1 cellular context compared by ENCODE assay signal in the genomic region with DNA sequence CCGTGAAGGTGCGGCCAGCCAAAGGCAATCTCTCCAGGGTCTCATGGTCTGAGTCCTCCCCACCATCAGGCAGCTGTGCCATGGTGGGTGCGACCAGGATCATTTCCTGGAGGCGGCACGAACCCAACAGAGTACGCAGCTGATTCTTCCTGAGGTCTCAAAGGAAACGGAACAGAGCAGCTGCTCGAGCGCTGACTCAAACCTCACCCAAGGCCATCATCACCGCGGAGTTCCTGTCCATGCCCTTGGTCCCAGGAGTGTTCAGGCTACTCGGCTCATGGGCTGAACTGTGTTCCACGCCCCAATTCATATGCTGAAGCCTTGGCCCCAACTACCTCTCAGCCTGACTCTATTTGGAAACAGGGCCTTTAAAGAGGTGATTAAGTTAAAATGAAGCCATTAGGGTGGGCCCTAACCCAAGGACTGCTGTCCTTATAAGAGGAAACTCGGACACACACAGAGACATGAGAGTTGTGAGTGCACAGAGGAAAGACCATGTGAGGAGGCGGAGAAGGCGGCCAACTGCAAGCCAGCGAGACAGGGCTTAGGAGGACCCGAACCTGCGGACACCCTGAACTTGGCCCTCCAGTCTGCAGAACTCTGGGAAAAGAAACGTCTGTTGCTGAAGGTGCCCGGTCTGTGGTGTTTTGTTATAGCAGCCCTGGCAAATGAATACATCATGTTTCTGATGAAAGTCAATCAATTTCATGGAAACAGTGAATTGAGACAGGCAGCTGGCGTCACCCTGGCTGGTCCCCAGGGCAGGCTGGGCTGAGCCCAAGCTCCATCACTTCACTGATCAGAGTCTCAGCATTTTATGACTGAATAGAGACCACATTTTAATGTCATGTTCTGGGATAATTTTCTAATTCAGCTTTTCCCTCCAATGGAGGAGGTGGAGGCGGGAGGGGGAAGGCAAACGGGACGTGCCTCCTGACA.
A peak's percentile ranks its signal among the peaks of the same experiment; 100 is the strongest.
TF ChIP-seq lines count a peak whose summit lies in the region.

No MANE protein-coding gene starts in this region.

TF ChIP-seq in HepG2, 621 proteins besides CTCF, POLR2A, EP300 and RAD21 (continued from another document):
- TF ChIP-seq MXD3 (CRISPR knock-in tag; IDR thresholded peaks at IDR 0.05) (0 out of 2 replicates have a peak, but pooled peaks have one; percentile 27), TAF15 (IDR thresholded peaks at IDR 0.05; ENCODE audit: low read depth, low read length, poor library complexity, severe bottlenecking) (no peak), ZFX (CRISPR knock-in tag; IDR thresholded peaks at IDR 0.05; ENCODE audit: low read depth) (peak; percentile 76), ZNF761 (CRISPR knock-in tag; conservative IDR thresholded peaks at IDR 0.05) (peak; percentile 71; the same call in 1 of the 2 replicates), GTF3A (CRISPR knock-in tag; conservative IDR thresholded peaks at IDR 0.05) (no peak), NCOA2 (CRISPR knock-in tag; IDR thresholded peaks at IDR 0.05) (peak; percentile 70), HNRNPUL1 (IDR thresholded peaks at IDR 0.05; ENCODE audit: low read depth, low read length) (no peak), TEAD3 (CRISPR knock-in tag; optimal IDR thresholded peaks at IDR 0.05; ENCODE audit: borderline replicate concordance) (peak; percentile 67), ATF3 (CRISPR knock-in tag; IDR thresholded peaks at IDR 0.05) (peak; percentile 51; the same call in 1 of the 2 replicates), ZGPAT (CRISPR knock-in tag; IDR thresholded peaks at IDR 0.05) (0 out of 2 replicates have a peak, but pooled peaks have one; percentile 54), ZNF317 (CRISPR knock-in tag; IDR thresholded peaks at IDR 0.05) (no peak), ZNF674 (CRISPR knock-in tag; IDR thresholded peaks at IDR 0.05; ENCODE audit: low read depth) (no peak), ATF5 (CRISPR knock-in tag; IDR thresholded peaks at IDR 0.05; ENCODE audit: low read depth) (no peak)
- TF ChIP-seq, protein P1, sequence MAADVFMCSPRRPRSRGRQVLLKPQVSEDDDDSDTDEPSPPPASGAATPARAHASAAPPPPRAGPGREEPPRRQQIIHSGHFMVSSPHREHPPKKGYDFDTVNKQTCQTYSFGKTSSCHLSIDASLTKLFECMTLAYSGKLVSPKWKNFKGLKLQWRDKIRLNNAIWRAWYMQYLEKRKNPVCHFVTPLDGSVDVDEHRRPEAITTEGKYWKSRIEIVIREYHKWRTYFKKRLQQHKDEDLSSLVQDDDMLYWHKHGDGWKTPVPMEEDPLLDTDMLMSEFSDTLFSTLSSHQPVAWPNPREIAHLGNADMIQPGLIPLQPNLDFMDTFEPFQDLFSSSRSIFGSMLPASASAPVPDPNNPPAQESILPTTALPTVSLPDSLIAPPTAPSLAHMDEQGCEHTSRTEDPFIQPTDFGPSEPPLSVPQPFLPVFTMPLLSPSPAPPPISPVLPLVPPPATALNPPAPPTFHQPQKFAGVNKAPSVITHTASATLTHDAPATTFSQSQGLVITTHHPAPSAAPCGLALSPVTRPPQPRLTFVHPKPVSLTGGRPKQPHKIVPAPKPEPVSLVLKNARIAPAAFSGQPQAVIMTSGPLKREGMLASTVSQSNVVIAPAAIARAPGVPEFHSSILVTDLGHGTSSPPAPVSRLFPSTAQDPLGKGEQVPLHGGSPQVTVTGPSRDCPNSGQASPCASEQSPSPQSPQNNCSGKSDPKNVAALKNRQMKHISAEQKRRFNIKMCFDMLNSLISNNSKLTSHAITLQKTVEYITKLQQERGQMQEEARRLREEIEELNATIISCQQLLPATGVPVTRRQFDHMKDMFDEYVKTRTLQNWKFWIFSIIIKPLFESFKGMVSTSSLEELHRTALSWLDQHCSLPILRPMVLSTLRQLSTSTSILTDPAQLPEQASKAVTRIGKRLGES (CRISPR knock-in tag; IDR thresholded peaks at IDR 0.05; ENCODE audit: borderline replicate concordance) = no peak
- TF ChIP-seq, protein P2, sequence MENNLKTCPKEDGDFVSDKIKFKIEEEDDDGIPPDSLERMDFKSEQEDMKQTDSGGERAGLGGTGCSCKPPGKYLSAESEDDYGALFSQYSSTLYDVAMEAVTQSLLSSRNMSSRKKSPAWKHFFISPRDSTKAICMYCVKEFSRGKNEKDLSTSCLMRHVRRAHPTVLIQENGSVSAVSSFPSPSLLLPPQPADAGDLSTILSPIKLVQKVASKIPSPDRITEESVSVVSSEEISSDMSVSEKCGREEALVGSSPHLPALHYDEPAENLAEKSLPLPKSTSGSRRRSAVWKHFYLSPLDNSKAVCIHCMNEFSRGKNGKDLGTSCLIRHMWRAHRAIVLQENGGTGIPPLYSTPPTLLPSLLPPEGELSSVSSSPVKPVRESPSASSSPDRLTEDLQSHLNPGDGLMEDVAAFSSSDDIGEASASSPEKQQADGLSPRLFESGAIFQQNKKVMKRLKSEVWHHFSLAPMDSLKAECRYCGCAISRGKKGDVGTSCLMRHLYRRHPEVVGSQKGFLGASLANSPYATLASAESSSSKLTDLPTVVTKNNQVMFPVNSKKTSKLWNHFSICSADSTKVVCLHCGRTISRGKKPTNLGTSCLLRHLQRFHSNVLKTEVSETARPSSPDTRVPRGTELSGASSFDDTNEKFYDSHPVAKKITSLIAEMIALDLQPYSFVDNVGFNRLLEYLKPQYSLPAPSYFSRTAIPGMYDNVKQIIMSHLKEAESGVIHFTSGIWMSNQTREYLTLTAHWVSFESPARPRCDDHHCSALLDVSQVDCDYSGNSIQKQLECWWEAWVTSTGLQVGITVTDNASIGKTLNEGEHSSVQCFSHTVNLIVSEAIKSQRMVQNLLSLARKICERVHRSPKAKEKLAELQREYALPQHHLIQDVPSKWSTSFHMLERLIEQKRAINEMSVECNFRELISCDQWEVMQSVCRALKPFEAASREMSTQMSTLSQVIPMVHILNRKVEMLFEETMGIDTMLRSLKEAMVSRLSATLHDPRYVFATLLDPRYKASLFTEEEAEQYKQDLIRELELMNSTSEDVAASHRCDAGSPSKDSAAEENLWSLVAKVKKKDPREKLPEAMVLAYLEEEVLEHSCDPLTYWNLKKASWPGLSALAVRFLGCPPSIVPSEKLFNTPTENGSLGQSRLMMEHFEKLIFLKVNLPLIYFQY (CRISPR knock-in tag; IDR thresholded peaks at IDR 0.05; ENCODE audit: borderline replicate concordance) = peak; percentile 88; the same call in 1 of the 2 replicates
